8 cellular contexts compared by ENCODE assay signal in genomic region chr2:105397959-105398521, GRCh38. TPM values are rescaled to one million over a fixed set of nuclear protein-coding genes. Genes with fewer than 3 reads are reported as not detected.
DNase-seq lines count a peak whose midpoint lies in the region; ATAC-seq and FAIRE-seq lines count a peak whose summit lies in the region.

No MANE protein-coding gene starts in this region.

- no peak for FAIRE-seq in frontal cortex (lab: Jason Lieb, UNC)

- peaks cover 9% of the 10 kb centered on the region for H3K4me1 ChIP-seq in iPS-20b (ENCODE audit: insufficient read depth, low read length)

- ATAC-seq in Right ventricle myocardium superior (ENCODE audit: poor library complexity), result peak; percentile 28
- no peak for ATAC-seq in Right ventricle myocardium inferior
- ATAC-seq in stimulated activated naive CD8-positive, alpha-beta T cell treated with anti-CD3 and anti-CD28 coated beads, Interleukin-15, amount 100 ng/mL, for 72 hours, result no peak

- no peaks in the 10 kb centered on the region for H3K9me3 ChIP-seq in iPS-20b (ENCODE audit: insufficient read depth, low read depth, low read length)

- H3K27me3 Mint-ChIP-seq in activated naive CD8-positive, alpha-beta T cell treated with anti-CD3 and anti-CD28 coated beads for 36 hours, result peaks cover 17% of the 10 kb centered on the region
- peaks cover 17% of the 10 kb centered on the region for H3K27me3 Mint-ChIP-seq in stimulated activated naive CD8-positive, alpha-beta T cell treated with anti-CD3 and anti-CD28 coated beads, Interleukin-15, amount 100 ng/mL, for 72 hours

- peak overlapping the region; percentile 99 for H3K9ac ChIP-seq in iPS-20b (ENCODE audit: low read depth, low read length)

- H3K9me3 Mint-ChIP-seq in activated naive CD8-positive, alpha-beta T cell treated with anti-CD3 and anti-CD28 coated beads for 36 hours, result no peaks in the 10 kb centered on the region
- no peaks in the 10 kb centered on the region for H3K9me3 Mint-ChIP-seq in stimulated activated naive CD8-positive, alpha-beta T cell treated with anti-CD3 and anti-CD28 coated beads, Interleukin-15, amount 100 ng/mL, for 72 hours

- intact Hi-C loops in Right ventricle myocardium superior (cut with DNase I), result no loop called here
- intact Hi-C loops in Right ventricle myocardium inferior (cut with DNase I), result no loop called here

- H3K4me3 Mint-ChIP-seq in activated naive CD8-positive, alpha-beta T cell treated with anti-CD3 and anti-CD28 coated beads for 36 hours, result peak overlapping the region; percentile 81
- H3K4me3 Mint-ChIP-seq in stimulated activated naive CD8-positive, alpha-beta T cell treated with anti-CD3 and anti-CD28 coated beads, Interleukin-15, amount 100 ng/mL, for 72 hours, result peak overlapping the region; percentile 82 to 92

- peak overlapping the region; percentile 84 for H3K4me3 ChIP-seq in iPS-20b (ENCODE audit: low read length)

- no peak for DNase-seq in Right ventricle myocardium superior
- no peak for DNase-seq in Right ventricle myocardium inferior (ENCODE audit: missing footprints)
- peak; percentile 30 for DNase-seq in activated naive CD8-positive, alpha-beta T cell treated with anti-CD3 and anti-CD28 coated beads for 36 hours
- DNase-seq in stimulated activated naive CD8-positive, alpha-beta T cell treated with anti-CD3 and anti-CD28 coated beads, Interleukin-15, amount 100 ng/mL, for 72 hours, result no peak
- no peak for DNase-seq in frontal cortex (ENCODE audit: low spot score in 2 of 2)
- no peak for DNase-seq in NCI-H1105 treated with DMSO at 0.1 percent for 48 hours (lab: John Stamatoyannopoulos, UW)
- DNase-seq in cortex of kidney (lab: John Stamatoyannopoulos, UW), result no peak

- peaks cover 23% of the 10 kb centered on the region for H3K36me3 ChIP-seq in iPS-20b (ENCODE audit: insufficient read depth, low read depth, low read length)

- peaks cover 11% of the 10 kb centered on the region for H3K4me1 Mint-ChIP-seq in activated naive CD8-positive, alpha-beta T cell treated with anti-CD3 and anti-CD28 coated beads for 36 hours
- peaks cover 8% of the 10 kb centered on the region for H3K4me1 Mint-ChIP-seq in stimulated activated naive CD8-positive, alpha-beta T cell treated with anti-CD3 and anti-CD28 coated beads, Interleukin-15, amount 100 ng/mL, for 72 hours

- H3K36me3 Mint-ChIP-seq in activated naive CD8-positive, alpha-beta T cell treated with anti-CD3 and anti-CD28 coated beads for 36 hours, result peaks cover 2% of the 10 kb centered on the region

- H3K27me3 ChIP-seq in iPS-20b (ENCODE audit: insufficient read depth, low read length), result peaks cover 27% of the 10 kb centered on the region

- peak overlapping the region; percentile 83 for H3K27ac ChIP-seq in iPS-20b (ENCODE audit: low read length)

- peak overlapping the region; percentile 40 for H3K27ac Mint-ChIP-seq in activated naive CD8-positive, alpha-beta T cell treated with anti-CD3 and anti-CD28 coated beads for 36 hours
- H3K27ac Mint-ChIP-seq in stimulated activated naive CD8-positive, alpha-beta T cell treated with anti-CD3 and anti-CD28 coated beads, Interleukin-15, amount 100 ng/mL, for 72 hours, result peak overlapping the region; percentile 67 to 81

RNA-seq across cellular contexts. Expression of gene FHL2, which starts 0.8 kb away (rescaled TPM):
- total RNA-seq in Right ventricle myocardium superior, result 1,567 TPM
- total RNA-seq in Right ventricle myocardium inferior, result 1,619 TPM
- total RNA-seq in activated naive CD8-positive, alpha-beta T cell treated with anti-CD3 and anti-CD28 coated beads for 36 hours, result 1 to 10 TPM; 4.7 to 5.1 TPM
- 2.4 TPM for total RNA-seq in frontal cortex

Comparison
In these comparisons a context has a peak if more than half of its experiments do, and no peak if none do; other contexts are left out.
1. RNA of gene FHL2, which starts 0.8 kb away (total RNA-seq): 1,619 TPM in Right ventricle myocardium inferior (single experiment) and 1,567 TPM in Right ventricle myocardium superior (single experiment); 4.7 to 5.1 TPM in activated naive CD8-positive, alpha-beta T cell treated with anti-CD3 and anti-CD28 coated beads for 36 hours and 2.4 TPM in frontal cortex (single experiment); every median in the first group is over 100 times any median in the second.